32 cellular contexts compared by ENCODE assay signal in genomic region chr2:236025892-236026291, GRCh38.
"Had no signal": no experiment of that assay in that cellular context is flagged by ENCODE, and none has a peak within 500 bp of the region (broad histone marks: within the 10 kb centered on the region; RNA-seq: fewer than 3 reads in every experiment).

No MANE protein-coding gene starts in this region.

- ATAC-seq: activated CD8-positive, alpha-beta T cell treated with anti-CD3 and anti-CD28 coated beads for 36 hours; activated naive CD4-positive, alpha-beta T cell treated with anti-CD3 and anti-CD28 coated beads, Interleukin-2, amount 50 U/mL, for 72 hours; activated T-cell treated with anti-CD3 and anti-CD28 coated beads, Interleukin-2, amount 50 U/mL, for 4 hours; activated T-cell treated with anti-CD3 and anti-CD28 coated beads, Interleukin-2, amount 50 U/mL, for 72 hours; activated T-helper 17 cell treated with anti-CD3 and anti-CD28 coated beads, Interleukin-2, amount 50 U/mL, for 72 hours; body of pancreas had no signal

- H3K9me3 ChIP-seq: adrenal gland, body of pancreas, breast epithelium had no signal

- DNase-seq: activated B cell treated with CpG ODN at 0.5 μM for 24 hours; activated CD4-positive, alpha-beta memory T cell treated with anti-CD3 and anti-CD28 coated beads for 36 hours; activated CD4-positive, alpha-beta T cell treated with anti-CD3 and anti-CD28 coated beads for 4 hours; activated CD4-positive, alpha-beta T cell treated with anti-CD3 and anti-CD28 coated beads, Interleukin-2, amount 10 ng/mL, durations not matched to agents 24 days and 14 days; activated CD4-positive, alpha-beta T cell treated with anti-CD3 and anti-CD28 coated beads, Interleukin-2, amount 50 U/mL, for 1 hour; activated CD4-positive, alpha-beta T cell treated with anti-CD3 and anti-CD28 coated beads, Interleukin-2, amount 50 U/mL, for 4 hours; activated CD4-positive, CD25-positive, alpha-beta regulatory T cell treated with anti-CD3 and anti-CD28 coated beads, Interleukin-2, amount 50 U/mL, for 72 hours; activated CD8-positive, alpha-beta memory T cell treated with anti-CD3 and anti-CD28 coated beads, Interleukin-2, amount 50 U/mL, for 4 hours; activated CD8-positive, alpha-beta T cell treated with anti-CD3 and anti-CD28 coated beads for 36 hours; activated effector memory CD4-positive, alpha-beta T cell treated with anti-CD3 and anti-CD28 coated beads, Interleukin-2, amount 50 U/mL, for 16 hours; activated gamma-delta T cell treated with Interleukin-2 at 50 U/mL for 16 hours; activated naive CD4-positive, alpha-beta T cell; activated naive CD4-positive, alpha-beta T cell treated with anti-CD3 and anti-CD28 coated beads for 36 hours; activated naive CD4-positive, alpha-beta T cell treated with anti-CD3 and anti-CD28 coated beads, Interleukin-2, amount 50 U/mL, for 16 hours; activated naive CD8-positive, alpha-beta T cell treated with anti-CD3 and anti-CD28 coated beads for 36 hours; activated T-cell treated with anti-CD3 and anti-CD28 coated beads for 4 hours; activated T-cell treated with anti-CD3 and anti-CD28 coated beads, Interleukin-2, amount 50 U/mL, for 1 hour; activated T-cell treated with anti-CD3 and anti-CD28 coated beads, Interleukin-2, amount 50 U/mL, for 4 hours; activated T-cell treated with anti-CD3 and anti-CD28 coated beads, Interleukin-2, amount 50 U/mL, for 72 hours; adrenal gland; amniotic stem cell; aorta; body of pancreas; brain microvascular endothelial cell; central memory CD4-positive, alpha-beta T cell; T-helper 1 cell; T-helper 2 cell; T-helper 9 cell had no signal

- H3K27me3 ChIP-seq: adrenal gland, body of pancreas, brain microvascular endothelial cell, breast epithelium had no signal

- H3K4me1 ChIP-seq: adrenal gland, body of pancreas, breast epithelium had no signal

- H3K36me3 ChIP-seq: adrenal gland, brain microvascular endothelial cell, breast epithelium had no signal

- H3K27ac ChIP-seq: adrenal gland, body of pancreas, brain microvascular endothelial cell, breast epithelium, VCaP had no signal

- H3K4me3 ChIP-seq: adrenal gland, body of pancreas, breast epithelium had no signal
